Comparison of ENCODE assay signal across 16 cellular contexts in the genomic region with DNA sequence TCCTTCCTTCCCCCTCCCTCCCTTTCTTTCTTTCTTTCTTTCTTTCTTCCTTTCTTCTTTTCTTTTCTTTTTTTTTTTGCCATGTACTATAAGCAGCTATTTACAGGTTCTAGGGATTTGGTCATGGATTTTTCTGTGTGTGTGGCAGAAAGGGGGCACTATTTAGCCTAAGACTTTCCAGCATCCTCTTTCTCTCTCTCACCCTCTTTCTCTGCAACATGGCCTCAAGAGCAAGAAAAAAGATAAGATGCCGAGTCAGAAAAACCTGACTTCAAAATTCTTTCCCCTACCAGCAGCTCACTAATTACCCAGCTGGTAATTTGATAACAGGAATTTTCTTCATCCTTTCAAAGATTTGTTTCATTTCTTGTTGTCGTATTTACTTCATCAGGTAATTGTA.
DNase-seq lines count a peak whose midpoint lies in the region; TF ChIP-seq lines count a peak whose summit lies in the region.
"Had no signal": no experiment of that assay in that cellular context is flagged by ENCODE, and none has a peak within 500 bp of the region (broad histone marks: within the 10 kb centered on the region; RNA-seq: fewer than 3 reads in every experiment).

No MANE protein-coding gene starts in this region.

- no peak overlapping the region for H3K9ac ChIP-seq in smooth muscle cell (ENCODE audit: low read depth)

- DNase-seq in DMS53 (lab: John Stamatoyannopoulos, UW), result peak; percentile 2
- no peak for DNase-seq in DMS53 treated with DMSO at 0.1 percent for 48 hours (lab: John Stamatoyannopoulos, UW; ENCODE audit: unreplicated experiment)
- DNase-seq in SK-N-DZ (ENCODE audit: low spot score), result peak; percentile 64
- DNase-seq in fibroblast of mammary gland (ENCODE audit: low read depth), result no peak
- DNase-seq in smooth muscle cell (lab: John Stamatoyannopoulos, UW; ENCODE audit: unreplicated experiment), result no peak
- DNase-seq in NCI-H2029 (lab: John Stamatoyannopoulos, UW), result no peak
- no peak for DNase-seq in NCI-H1105 (lab: John Stamatoyannopoulos, UW)
- DNase-seq in testis, result no peak
- DNase-seq: activated CD4-positive, alpha-beta T cell treated with anti-CD3 and anti-CD28 coated beads for 4 hours; GOT3; NCI-H1694; NK-92 treated with Interleukin-12 subunit alpha and Interleukin-12 subunit beta, amount 100 ng/mL, for 24 hours; SW 1271 had no signal

- WGBS in smooth muscle cell (ENCODE audit: low lambda C conversion rate), result 54% methylated on average over 2 of the region's 2 CpGs
- 75 to 76% methylated on average over 2 of the region's 2 CpGs for WGBS in testis, 2 donors

- H3K4me1 ChIP-seq in smooth muscle cell (ENCODE audit: low read depth), result peaks cover 12% of the 10 kb centered on the region
- peaks cover 7% of the 10 kb centered on the region for H3K4me1 ChIP-seq in testis

- H3K9me3 ChIP-seq in smooth muscle cell (replicated peaks; ENCODE audit: low read depth), result no peaks in the 10 kb centered on the region
- H3K9me3 ChIP-seq in testis, result no peaks in the 10 kb centered on the region
- H3K9me3 ChIP-seq: tibial nerve had no signal

- peak overlapping the region; percentile 97 for H3K27ac ChIP-seq in smooth muscle cell (ENCODE audit: low read depth)
- no peak overlapping the region for H3K27ac ChIP-seq in testis
- H3K27ac ChIP-seq: 22Rv1 had no signal

- no peaks in the 10 kb centered on the region for H4K20me1 ChIP-seq in smooth muscle cell (ENCODE audit: low read depth)

- peaks cover 17% of the 10 kb centered on the region for H3F3A ChIP-seq in smooth muscle cell (ENCODE audit: low read depth)

- no peak overlapping the region for H2AFZ ChIP-seq in smooth muscle cell (ENCODE audit: low read depth)

- H3K79me2 ChIP-seq in smooth muscle cell (ENCODE audit: low read depth), result no peaks in the 10 kb centered on the region

- H3K36me3 ChIP-seq in smooth muscle cell (ENCODE audit: low read depth), result no peaks in the 10 kb centered on the region
- no peaks in the 10 kb centered on the region for H3K36me3 ChIP-seq in testis (ENCODE audit: low read depth, missing control alignments)
- H3K36me3 ChIP-seq: tibial nerve had no signal

- intact Hi-C loops in testis (cut with DNase I; ENCODE audit: low total_unique reads), result no loop called here

- no peak overlapping the region for H3K4me2 ChIP-seq in smooth muscle cell

- H3K27me3 ChIP-seq in smooth muscle cell (ENCODE audit: low read depth) (no peaks in the 10 kb centered on the region), testis (no peaks in the 10 kb centered on the region)
- H3K27me3 ChIP-seq: tibial nerve had no signal

- TF ChIP-seq CTCF in fibroblast of mammary gland (conservative IDR thresholded peaks at IDR 0.05; ENCODE audit: control insufficient read depth, insufficient read depth, low read depth, low read length) (peak; percentile 6), smooth muscle cell (IDR thresholded peaks at IDR 0.05; ENCODE audit: borderline replicate concordance, insufficient read depth, poor library complexity, severe bottlenecking) (no peak), testis (IDR thresholded peaks at IDR 0.05) (no peak)

- H3K4me3 ChIP-seq in fibroblast of mammary gland (ENCODE audit: control insufficient read depth, low read depth, low read length), result no peak overlapping the region
- H3K4me3 ChIP-seq in smooth muscle cell, result no peak overlapping the region
- no peak overlapping the region for H3K4me3 ChIP-seq in testis
- H3K4me3 ChIP-seq: skin epidermis, tibial nerve had no signal

- TF ChIP-seq POLR2A in testis (IDR thresholded peaks at IDR 0.05), result no peak

Comparison
In these comparisons a context has a peak if more than half of its experiments do, and no peak if none do; other contexts are left out.
1. DNase-seq: peak in DMS53 (single experiment) and SK-N-DZ (single experiment); none in DMS53 treated with DMSO at 0.1 percent for 48 hours (single experiment), fibroblast of mammary gland (single experiment), smooth muscle cell (single experiment), NCI-H2029 (single experiment), NCI-H1105 (single experiment) and testis (single experiment).